Comparison of ENCODE assay signal across 27 cellular contexts in the genomic region with DNA sequence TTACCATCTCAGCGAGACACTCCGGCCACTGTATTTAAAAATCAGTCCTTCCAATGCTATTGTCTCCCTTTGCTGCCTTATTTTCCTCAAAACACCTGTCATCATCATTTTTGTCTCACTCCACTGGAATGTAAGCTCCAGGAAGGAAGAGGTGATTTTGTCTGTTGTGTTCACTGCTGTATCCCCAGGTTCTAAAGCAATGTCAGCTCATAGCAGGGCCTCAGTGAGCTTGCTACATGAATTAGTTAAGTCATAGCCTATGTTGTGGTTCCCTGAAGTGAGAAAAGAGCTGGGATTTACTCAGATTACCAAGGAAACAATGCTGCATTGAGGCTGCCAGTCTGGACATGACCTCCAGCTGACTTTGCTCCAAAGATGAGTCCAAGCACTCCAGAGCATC.
DNase-seq lines count a peak whose midpoint lies in the region; ATAC-seq, FAIRE-seq and TF ChIP-seq lines count a peak whose summit lies in the region.
"Had no signal": no experiment of that assay in that cellular context is flagged by ENCODE, and none has a peak within 500 bp of the region (broad histone marks: within the 10 kb centered on the region; RNA-seq: fewer than 3 reads in every experiment).

No MANE protein-coding gene starts in this region.

- peak overlapping the region; percentile 64 for H3K27ac Mint-ChIP-seq in glutamatergic neuron (ENCODE audit: unreplicated experiment)
- H3K27ac Mint-ChIP-seq in progenitor cell of endocrine pancreas: peak overlapping the region; percentile 51
- H3K27ac Mint-ChIP-seq: CD14-positive monocyte; CD4-positive, alpha-beta memory T cell; CD4-positive, CD25-positive, alpha-beta regulatory T cell; CD8-positive, alpha-beta memory T cell had no signal

- ATAC-seq in GM19035 (IDR thresholded peaks at IDR 0.05; ENCODE audit: unreplicated experiment): no peak

- peak; percentile 40 for FAIRE-seq in bronchial epithelial cell (lab: Jason Lieb, UNC)
- FAIRE-seq: A204.1, GM12891 had no signal

- in situ Hi-C loops in SK-MEL-5 (cut with HindIII; ENCODE audit: low pct_unique_long_range_greater_than_20kb, low sequenced_read_pairs): no loop called here

- H3K27me3 Mint-ChIP-seq in glutamatergic neuron (ENCODE audit: unreplicated experiment): peaks cover 7% of the 10 kb centered on the region
- peaks cover 5% of the 10 kb centered on the region for H3K27me3 Mint-ChIP-seq in progenitor cell of endocrine pancreas

- peaks cover 3% of the 10 kb centered on the region for H3K27me3 ChIP-seq in bronchial epithelial cell (ENCODE audit: control insufficient read depth, insufficient read depth, low read length)
- H3K27me3 ChIP-seq: BE2C, BLaER1 had no signal

- H3K4me3 Mint-ChIP-seq in glutamatergic neuron (ENCODE audit: unreplicated experiment) (no peak overlapping the region), progenitor cell of endocrine pancreas (ENCODE audit: low read depth) (no peak overlapping the region)
- H3K4me3 Mint-ChIP-seq: CD14-positive monocyte; CD4-positive, alpha-beta memory T cell; CD4-positive, CD25-positive, alpha-beta regulatory T cell; CD8-positive, alpha-beta memory T cell had no signal

- H3K9me3 Mint-ChIP-seq in glutamatergic neuron (ENCODE audit: unreplicated experiment) (peaks cover 15% of the 10 kb centered on the region), progenitor cell of endocrine pancreas (ENCODE audit: low read depth) (no peaks in the 10 kb centered on the region)
- H3K9me3 Mint-ChIP-seq: CD8-positive, alpha-beta memory T cell had no signal

- no peak overlapping the region for H3K4me3 ChIP-seq in bronchial epithelial cell (ENCODE audit: low read depth, low read length)
- H3K4me3 ChIP-seq: BLaER1 had no signal

- H3K4me1 Mint-ChIP-seq in glutamatergic neuron (ENCODE audit: low read depth, unreplicated experiment) (peaks cover 45% of the 10 kb centered on the region), progenitor cell of endocrine pancreas (ENCODE audit: low read depth) (peaks cover 15% of the 10 kb centered on the region)
- H3K4me1 Mint-ChIP-seq: CD14-positive monocyte; CD4-positive, alpha-beta memory T cell; CD4-positive, CD25-positive, alpha-beta regulatory T cell; CD8-positive, alpha-beta memory T cell had no signal

- no peaks in the 10 kb centered on the region for H3K36me3 Mint-ChIP-seq in glutamatergic neuron (ENCODE audit: unreplicated experiment)
- no peaks in the 10 kb centered on the region for H3K36me3 Mint-ChIP-seq in progenitor cell of endocrine pancreas (ENCODE audit: insufficient read depth)
- H3K36me3 Mint-ChIP-seq: CD14-positive monocyte; CD4-positive, alpha-beta memory T cell; CD4-positive, CD25-positive, alpha-beta regulatory T cell; CD8-positive, alpha-beta memory T cell had no signal

- DNase-seq in SK-MEL-5 (ENCODE audit: low read depth, low spot score): peak; percentile 21
- DNase-seq in bronchial epithelial cell (ENCODE audit: low read depth): no peak
- no peak for DNase-seq in glutamatergic neuron
- no peak for DNase-seq in progenitor cell of endocrine pancreas (ENCODE audit: low spot score, unreplicated experiment)
- no peak for DNase-seq in NCI-H524 treated with DMSO at 0.1 percent for 48 hours (lab: John Stamatoyannopoulos, UW)
- DNase-seq in NCI-H1436 (lab: John Stamatoyannopoulos, UW): no peak
- no peak for DNase-seq in activated CD4-positive, alpha-beta T cell treated with anti-CD3 and anti-CD28 coated beads for 48 hours
- DNase-seq: 8988T; ACHN; BE2C; C1 segment of cervical spinal cord; Caco-2; CD4-positive, alpha-beta memory T cell; CD4-positive, CD25-positive, alpha-beta regulatory T cell; CD8-positive, alpha-beta memory T cell; DMS 273 treated with DMSO at 0.1 percent for 48 hours; DMS153; DMS53; DMS79; DND-41; EL; GDM1 had no signal

- no peaks in the 10 kb centered on the region for H3K36me3 ChIP-seq in bronchial epithelial cell (ENCODE audit: control insufficient read depth, insufficient read depth, low read length)
- H3K36me3 ChIP-seq: BE2C, BLaER1 had no signal

- TF ChIP-seq CTCF in bronchial epithelial cell (IDR thresholded peaks at IDR 0.05; ENCODE audit: insufficient read depth, low read length, severe bottlenecking) (no peak), glutamatergic neuron (IDR thresholded peaks at IDR 0.05; ENCODE audit: partially characterized antibody, unreplicated experiment) (no peak), progenitor cell of endocrine pancreas (IDR thresholded peaks at IDR 0.05; ENCODE audit: unreplicated experiment) (no peak)
